35 cellular contexts compared by ENCODE assay signal in the genomic region with DNA sequence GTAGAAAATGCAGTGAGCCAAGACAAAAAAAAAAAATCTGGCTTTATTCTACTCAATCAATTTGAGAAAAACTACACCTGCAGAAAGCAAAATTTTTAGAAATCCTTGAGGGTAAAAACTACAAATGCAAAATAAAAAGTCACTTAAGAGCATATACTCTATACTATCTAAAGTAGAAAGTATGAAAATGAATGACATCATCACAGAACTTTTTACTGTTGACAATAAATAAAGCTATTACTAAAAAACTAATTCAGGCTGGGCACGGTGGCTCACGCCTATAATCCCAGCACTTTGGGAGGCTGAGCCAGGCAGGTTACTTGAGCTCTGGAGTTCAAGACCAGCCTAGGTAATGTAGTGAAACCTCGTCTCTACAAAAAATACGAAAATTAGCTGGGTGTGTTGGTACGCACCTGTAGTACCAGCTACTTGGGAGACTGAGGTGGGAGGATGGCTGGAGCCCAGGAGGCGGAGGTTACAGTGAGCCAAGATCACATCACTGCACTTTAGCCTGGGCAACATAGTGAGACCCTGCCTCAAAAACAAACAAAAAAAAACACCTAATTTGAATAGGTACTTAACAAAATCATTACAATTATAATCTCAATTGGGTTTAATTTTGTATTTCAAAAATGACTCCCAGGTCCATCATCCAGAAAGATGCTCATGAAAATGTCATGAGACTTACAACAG.
"Had no signal": no experiment of that assay in that cellular context is flagged by ENCODE, and none has a peak within 500 bp of the region (broad histone marks: within the 10 kb centered on the region; RNA-seq: fewer than 3 reads in every experiment).

No MANE protein-coding gene starts in this region.

- H3K27ac Mint-ChIP-seq: activated CD4-positive, alpha-beta memory T cell treated with anti-CD3 and anti-CD28 coated beads for 36 hours; activated naive CD4-positive, alpha-beta T cell treated with anti-CD3 and anti-CD28 coated beads, Interleukin-2, amount 10 ng/mL, durations not matched to agents 7 days and 5 days; activated naive CD8-positive, alpha-beta T cell; activated naive CD8-positive, alpha-beta T cell treated with anti-CD3 and anti-CD28 coated beads, Interleukin-2, amount 50 U/mL, for 24 hours; activated T-helper 1 cell treated with anti-CD3 and anti-CD28 coated beads, Interleukin-12 subunit alpha, Interleukin-12 subunit beta, Interleukin-2, Interleukin-4 antibody, amounts not matched to agents 30 ng/mL and 10 ng/mL and 1 ng/mL, durations not matched to agents 14 hours and 24 hours and 36 hours had no signal

- H2AFZ ChIP-seq: PC-9 had no signal

- DNase-seq: activated CD4-positive, alpha-beta memory T cell treated with anti-CD3 and anti-CD28 coated beads for 36 hours; activated CD4-positive, alpha-beta T cell treated with anti-CD3 and anti-CD28 coated beads, Interleukin-2, amount 50 U/mL, for 1 hour; activated CD8-positive, alpha-beta memory T cell treated with anti-CD3 and anti-CD28 coated beads, Interleukin-2, amount 50 U/mL, for 4 hours; activated effector memory CD4-positive, alpha-beta T cell treated with Interleukin-2 at 50 U/mL for 16 hours; activated naive CD4-positive, alpha-beta T cell treated with anti-CD3 and anti-CD28 coated beads, Interleukin-2, amount 10 ng/mL, durations not matched to agents 7 days and 5 days; activated naive CD8-positive, alpha-beta T cell treated with anti-CD3 and anti-CD28 coated beads, Interleukin-2, amount 50 U/mL, for 24 hours; activated T-cell treated with anti-CD3 and anti-CD28 coated beads for 4 hours; activated T-cell treated with anti-CD3 and anti-CD28 coated beads, Interleukin-2, amount 50 U/mL, for 4 hours; amniotic stem cell; aorta; brain microvascular endothelial cell; central memory CD4-positive, alpha-beta T cell; Kasumi-1; KBM-7; MG63; NCI-H1048; NCI-H1105 treated with DMSO at 0.1 percent for 48 hours; NCI-H1436; NCI-H1694; NCI-H1930; NCI-H2081 treated with DMSO at 0.1 percent for 48 hours; NCI-H345; NCI-H526; NCI-H748 treated with DMSO at 0.1 percent for 48 hours; NK-92 treated with Interleukin-12 subunit alpha and Interleukin-12 subunit beta, amount 100 ng/mL, for 24 hours; PC-9; SW 1271; T-helper 1 cell; T-helper 2 cell; T-helper 9 cell; WERI-Rb-1 had no signal

- H3K27me3 ChIP-seq: brain microvascular endothelial cell, MG63 had no signal

- H3K4me3 ChIP-seq: MG63, PC-9 had no signal

- H3K9me3 ChIP-seq: MG63 had no signal

- ATAC-seq: activated naive CD8-positive, alpha-beta T cell treated with anti-CD3 and anti-CD28 coated beads, Interleukin-2, amount 50 U/mL, for 24 hours; activated T-cell treated with anti-CD3 and anti-CD28 coated beads, Interleukin-2, amount 50 U/mL, for 4 hours; Right ventricle myocardium inferior had no signal

- H3K4me2 ChIP-seq: PC-9 had no signal

- H3K4me3 Mint-ChIP-seq: activated CD4-positive, alpha-beta memory T cell treated with anti-CD3 and anti-CD28 coated beads for 36 hours; activated naive CD4-positive, alpha-beta T cell treated with anti-CD3 and anti-CD28 coated beads, Interleukin-2, amount 10 ng/mL, durations not matched to agents 7 days and 5 days; activated naive CD8-positive, alpha-beta T cell; activated naive CD8-positive, alpha-beta T cell treated with anti-CD3 and anti-CD28 coated beads, Interleukin-2, amount 50 U/mL, for 24 hours; activated T-cell treated with anti-CD3 and anti-CD28 coated beads, Interleukin-2, amount 50 U/mL, for 4 hours; activated T-helper 1 cell treated with anti-CD3 and anti-CD28 coated beads, Interleukin-12 subunit alpha, Interleukin-12 subunit beta, Interleukin-2, Interleukin-4 antibody, amounts not matched to agents 30 ng/mL and 10 ng/mL and 1 ng/mL, durations not matched to agents 14 hours and 24 hours and 36 hours had no signal

- H3K9me3 Mint-ChIP-seq: activated CD4-positive, alpha-beta memory T cell treated with anti-CD3 and anti-CD28 coated beads for 36 hours; activated naive CD4-positive, alpha-beta T cell treated with anti-CD3 and anti-CD28 coated beads, Interleukin-2, amount 10 ng/mL, durations not matched to agents 7 days and 5 days; activated naive CD8-positive, alpha-beta T cell treated with anti-CD3 and anti-CD28 coated beads, Interleukin-2, amount 50 U/mL, for 24 hours; activated T-cell treated with anti-CD3 and anti-CD28 coated beads, Interleukin-2, amount 50 U/mL, for 4 hours; activated T-helper 1 cell treated with anti-CD3 and anti-CD28 coated beads, Interleukin-12 subunit alpha, Interleukin-12 subunit beta, Interleukin-2, Interleukin-4 antibody, amounts not matched to agents 30 ng/mL and 10 ng/mL and 1 ng/mL, durations not matched to agents 14 hours and 24 hours and 36 hours had no signal

- H3K27me3 Mint-ChIP-seq: activated CD4-positive, alpha-beta memory T cell treated with anti-CD3 and anti-CD28 coated beads for 36 hours; activated naive CD4-positive, alpha-beta T cell treated with anti-CD3 and anti-CD28 coated beads, Interleukin-2, amount 10 ng/mL, durations not matched to agents 7 days and 5 days; activated naive CD8-positive, alpha-beta T cell; activated naive CD8-positive, alpha-beta T cell treated with anti-CD3 and anti-CD28 coated beads, Interleukin-2, amount 50 U/mL, for 24 hours had no signal

- H3K27ac ChIP-seq: brain microvascular endothelial cell, PC-9, RWPE1, WERI-Rb-1 had no signal
